ENCODE assay signal across 3 cellular contexts in genomic region chr13:54379461-54379860, GRCh38.
"Had no signal": no experiment of that assay in that cellular context is flagged by ENCODE, and none has a peak within 500 bp of the region (broad histone marks: within the 10 kb centered on the region; RNA-seq: fewer than 3 reads in every experiment).

No MANE protein-coding gene starts in this region.

- ATAC-seq: GM12878 had no signal

- DNase-seq: GDM1, GF-D8 had no signal
